Comparison of ENCODE assay signal across 1 cellular context in the genomic region with DNA sequence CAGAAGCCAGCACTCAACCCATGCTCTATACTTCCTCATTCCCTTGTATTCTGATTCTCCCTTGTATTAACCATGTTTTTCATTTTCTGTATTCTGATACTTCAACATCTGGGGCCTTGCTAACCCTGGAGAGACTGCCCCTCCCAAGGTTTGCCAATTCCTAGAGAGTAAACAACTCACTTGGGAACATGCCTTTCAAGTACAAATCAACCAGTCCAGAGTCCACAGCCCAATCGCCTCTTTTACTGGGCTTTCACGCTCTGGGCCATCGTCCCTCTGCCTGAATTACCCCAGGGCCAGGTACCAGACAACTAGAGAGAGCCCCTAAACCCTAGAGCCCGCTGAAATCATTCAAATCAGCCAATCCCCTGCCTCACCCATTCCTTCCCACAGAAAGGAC.
TF ChIP-seq lines count a peak whose summit lies in the region.

No MANE protein-coding gene starts in this region.

TF ChIP-seq in HepG2, 621 proteins besides CTCF, POLR2A, EP300 and RAD21 (continued from another document and continues in another):
- TF ChIP-seq PRPF4 (IDR thresholded peaks at IDR 0.05; ENCODE audit: low read depth, low read length, poor library complexity, severe bottlenecking) (no peak), YEATS2 (CRISPR knock-in tag; IDR thresholded peaks at IDR 0.05; ENCODE audit: borderline replicate concordance) (no peak), ZNF773 (CRISPR knock-in tag; IDR thresholded peaks at IDR 0.05; ENCODE audit: borderline replicate concordance) (no peak), NFE2L1 (CRISPR knock-in tag; IDR thresholded peaks at IDR 0.05; ENCODE audit: borderline replicate concordance) (no peak), POLR2AphosphoS5 (IDR thresholded peaks at IDR 0.05; ENCODE audit: low read depth, low read length) (no peak), ZNF24 (IDR thresholded peaks at IDR 0.05) (no peak), ZIK1 (CRISPR knock-in tag; IDR thresholded peaks at IDR 0.05; ENCODE audit: borderline replicate concordance, low read depth) (no peak), ZFP37 (CRISPR knock-in tag; IDR thresholded peaks at IDR 0.05; ENCODE audit: borderline replicate concordance) (no peak), U2AF1 (optimal IDR thresholded peaks at IDR 0.05; ENCODE audit: low read depth, low read length) (no peak), MLLT10 (CRISPR knock-in tag; IDR thresholded peaks at IDR 0.05) (no peak), HIVEP1 (CRISPR knock-in tag; IDR thresholded peaks at IDR 0.05) (no peak), ZNF614 (CRISPR knock-in tag; IDR thresholded peaks at IDR 0.05; ENCODE audit: borderline replicate concordance) (no peak), ZBTB7A (CRISPR knock-in tag; IDR thresholded peaks at IDR 0.05) (no peak), MLX (CRISPR knock-in tag; IDR thresholded peaks at IDR 0.05) (peak; percentile 67; the same call in 1 of the 2 replicates), TEF (CRISPR knock-in tag; IDR thresholded peaks at IDR 0.05) (no peak), RBAK (CRISPR knock-in tag; IDR thresholded peaks at IDR 0.05) (no peak), ZNF180 (CRISPR knock-in tag; IDR thresholded peaks at IDR 0.05; ENCODE audit: borderline replicate concordance, low read depth) (no peak), HNF1B (CRISPR knock-in tag; IDR thresholded peaks at IDR 0.05) (peak; percentile 45; the same call in 1 of the 2 replicates), PHF21A (CRISPR knock-in tag; IDR thresholded peaks at IDR 0.05) (peak; percentile 88), TSC22D2 (CRISPR knock-in tag; IDR thresholded peaks at IDR 0.05; ENCODE audit: borderline replicate concordance) (no peak), SATB2 (CRISPR knock-in tag; IDR thresholded peaks at IDR 0.05) (no peak), ZNF737 (CRISPR knock-in tag; IDR thresholded peaks at IDR 0.05; ENCODE audit: borderline replicate concordance) (no peak), ZNF460 (CRISPR knock-in tag; IDR thresholded peaks at IDR 0.05; ENCODE audit: borderline replicate concordance) (no peak), ZNF367 (CRISPR knock-in tag; IDR thresholded peaks at IDR 0.05; ENCODE audit: borderline replicate concordance) (no peak), ARID2 (CRISPR knock-in tag; IDR thresholded peaks at IDR 0.05; ENCODE audit: borderline replicate concordance) (no peak), ZBTB38 (CRISPR knock-in tag; IDR thresholded peaks at IDR 0.05) (no peak), ZNF225 (CRISPR knock-in tag; IDR thresholded peaks at IDR 0.05) (no peak), EHMT2 (IDR thresholded peaks at IDR 0.05; ENCODE audit: borderline replicate concordance, low read depth, low read length) (peak; percentile 86; the same call in 1 of the 2 replicates), ZNF136 (CRISPR knock-in tag; IDR thresholded peaks at IDR 0.05; ENCODE audit: low read depth) (0 out of 2 replicates have a peak, but pooled peaks have one; percentile 54), ZGPAT (CRISPR knock-in tag; IDR thresholded peaks at IDR 0.05) (0 out of 2 replicates have a peak, but pooled peaks have one; percentile 39), RARG (CRISPR knock-in tag; IDR thresholded peaks at IDR 0.05; ENCODE audit: low read depth) (no peak), CC2D1A (CRISPR knock-in tag; IDR thresholded peaks at IDR 0.05) (no peak), SALL1 (CRISPR knock-in tag; IDR thresholded peaks at IDR 0.05) (peak; percentile 92), HOMEZ (CRISPR knock-in tag; IDR thresholded peaks at IDR 0.05; ENCODE audit: low read depth) (peak; percentile 94; the same call in 1 of the 2 replicates), SIN3A (IDR thresholded peaks at IDR 0.05; ENCODE audit: borderline replicate concordance, low read depth, low read length) (no peak), ZNF124 (CRISPR knock-in tag; IDR thresholded peaks at IDR 0.05) (no peak), RXRA (CRISPR knock-in tag; IDR thresholded peaks at IDR 0.05) (peak; percentile 19; the same call in 1 of the 2 replicates), TGIF2 (CRISPR knock-in tag; IDR thresholded peaks at IDR 0.05) (no peak), CBFB (CRISPR knock-in tag; IDR thresholded peaks at IDR 0.05) (no peak), PAX8 (CRISPR knock-in tag; IDR thresholded peaks at IDR 0.05; ENCODE audit: borderline replicate concordance) (no peak)
- TF ChIP-seq, protein P1, sequence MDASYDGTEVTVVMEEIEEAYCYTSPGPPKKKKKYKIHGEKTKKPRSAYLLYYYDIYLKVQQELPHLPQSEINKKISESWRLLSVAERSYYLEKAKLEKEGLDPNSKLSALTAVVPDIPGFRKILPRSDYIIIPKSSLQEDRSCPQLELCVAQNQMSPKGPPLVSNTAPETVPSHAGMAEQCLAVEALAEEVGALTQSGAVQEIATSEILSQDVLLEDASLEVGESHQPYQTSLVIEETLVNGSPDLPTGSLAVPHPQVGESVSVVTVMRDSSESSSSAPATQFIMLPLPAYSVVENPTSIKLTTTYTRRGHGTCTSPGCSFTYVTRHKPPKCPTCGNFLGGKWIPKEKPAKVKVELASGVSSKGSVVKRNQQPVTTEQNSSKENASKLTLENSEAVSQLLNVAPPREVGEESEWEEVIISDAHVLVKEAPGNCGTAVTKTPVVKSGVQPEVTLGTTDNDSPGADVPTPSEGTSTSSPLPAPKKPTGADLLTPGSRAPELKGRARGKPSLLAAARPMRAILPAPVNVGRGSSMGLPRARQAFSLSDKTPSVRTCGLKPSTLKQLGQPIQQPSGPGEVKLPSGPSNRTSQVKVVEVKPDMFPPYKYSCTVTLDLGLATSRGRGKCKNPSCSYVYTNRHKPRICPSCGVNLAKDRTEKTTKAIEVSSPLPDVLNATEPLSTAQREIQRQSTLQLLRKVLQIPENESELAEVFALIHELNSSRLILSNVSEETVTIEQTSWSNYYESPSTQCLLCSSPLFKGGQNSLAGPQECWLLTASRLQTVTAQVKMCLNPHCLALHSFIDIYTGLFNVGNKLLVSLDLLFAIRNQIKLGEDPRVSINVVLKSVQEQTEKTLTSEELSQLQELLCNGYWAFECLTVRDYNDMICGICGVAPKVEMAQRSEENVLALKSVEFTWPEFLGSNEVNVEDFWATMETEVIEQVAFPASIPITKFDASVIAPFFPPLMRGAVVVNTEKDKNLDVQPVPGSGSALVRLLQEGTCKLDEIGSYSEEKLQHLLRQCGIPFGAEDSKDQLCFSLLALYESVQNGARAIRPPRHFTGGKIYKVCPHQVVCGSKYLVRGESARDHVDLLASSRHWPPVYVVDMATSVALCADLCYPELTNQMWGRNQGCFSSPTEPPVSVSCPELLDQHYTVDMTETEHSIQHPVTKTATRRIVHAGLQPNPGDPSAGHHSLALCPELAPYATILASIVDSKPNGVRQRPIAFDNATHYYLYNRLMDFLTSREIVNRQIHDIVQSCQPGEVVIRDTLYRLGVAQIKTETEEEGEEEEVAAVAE (CRISPR knock-in tag; IDR thresholded peaks at IDR 0.05; ENCODE audit: borderline replicate concordance), result no peak
- TF ChIP-seq, protein P2, sequence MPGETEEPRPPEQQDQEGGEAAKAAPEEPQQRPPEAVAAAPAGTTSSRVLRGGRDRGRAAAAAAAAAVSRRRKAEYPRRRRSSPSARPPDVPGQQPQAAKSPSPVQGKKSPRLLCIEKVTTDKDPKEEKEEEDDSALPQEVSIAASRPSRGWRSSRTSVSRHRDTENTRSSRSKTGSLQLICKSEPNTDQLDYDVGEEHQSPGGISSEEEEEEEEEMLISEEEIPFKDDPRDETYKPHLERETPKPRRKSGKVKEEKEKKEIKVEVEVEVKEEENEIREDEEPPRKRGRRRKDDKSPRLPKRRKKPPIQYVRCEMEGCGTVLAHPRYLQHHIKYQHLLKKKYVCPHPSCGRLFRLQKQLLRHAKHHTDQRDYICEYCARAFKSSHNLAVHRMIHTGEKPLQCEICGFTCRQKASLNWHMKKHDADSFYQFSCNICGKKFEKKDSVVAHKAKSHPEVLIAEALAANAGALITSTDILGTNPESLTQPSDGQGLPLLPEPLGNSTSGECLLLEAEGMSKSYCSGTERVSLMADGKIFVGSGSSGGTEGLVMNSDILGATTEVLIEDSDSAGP (CRISPR knock-in tag; IDR thresholded peaks at IDR 0.05; ENCODE audit: borderline replicate concordance), result no peak
- TF ChIP-seq, protein P3, sequence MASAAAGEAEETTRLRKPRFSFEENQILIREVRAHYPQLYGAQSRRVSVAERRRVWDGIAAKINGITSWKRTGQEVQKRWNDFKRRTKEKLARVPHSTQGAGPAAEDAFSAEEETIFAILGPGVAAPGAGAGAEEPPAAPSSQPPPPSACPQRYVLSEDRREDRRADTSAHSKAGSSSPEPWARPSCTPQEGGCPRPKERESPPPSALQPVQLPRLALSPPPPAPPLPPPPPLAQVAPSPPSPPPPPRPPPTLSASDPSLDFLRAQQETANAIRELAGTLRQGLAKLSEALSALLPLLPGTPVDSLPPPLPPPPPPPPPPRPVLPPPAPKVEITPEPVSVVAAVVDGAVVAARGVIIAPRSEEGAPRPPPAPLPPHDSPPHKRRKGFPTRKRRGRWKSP (CRISPR knock-in tag; IDR thresholded peaks at IDR 0.05), result peak; percentile 55; the same call in 1 of the 2 replicates
- TF ChIP-seq, protein P4, sequence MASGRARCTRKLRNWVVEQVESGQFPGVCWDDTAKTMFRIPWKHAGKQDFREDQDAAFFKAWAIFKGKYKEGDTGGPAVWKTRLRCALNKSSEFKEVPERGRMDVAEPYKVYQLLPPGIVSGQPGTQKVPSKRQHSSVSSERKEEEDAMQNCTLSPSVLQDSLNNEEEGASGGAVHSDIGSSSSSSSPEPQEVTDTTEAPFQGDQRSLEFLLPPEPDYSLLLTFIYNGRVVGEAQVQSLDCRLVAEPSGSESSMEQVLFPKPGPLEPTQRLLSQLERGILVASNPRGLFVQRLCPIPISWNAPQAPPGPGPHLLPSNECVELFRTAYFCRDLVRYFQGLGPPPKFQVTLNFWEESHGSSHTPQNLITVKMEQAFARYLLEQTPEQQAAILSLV (CRISPR knock-in tag; IDR thresholded peaks at IDR 0.05; ENCODE audit: borderline replicate concordance), result no peak
- TF ChIP-seq, protein P5, sequence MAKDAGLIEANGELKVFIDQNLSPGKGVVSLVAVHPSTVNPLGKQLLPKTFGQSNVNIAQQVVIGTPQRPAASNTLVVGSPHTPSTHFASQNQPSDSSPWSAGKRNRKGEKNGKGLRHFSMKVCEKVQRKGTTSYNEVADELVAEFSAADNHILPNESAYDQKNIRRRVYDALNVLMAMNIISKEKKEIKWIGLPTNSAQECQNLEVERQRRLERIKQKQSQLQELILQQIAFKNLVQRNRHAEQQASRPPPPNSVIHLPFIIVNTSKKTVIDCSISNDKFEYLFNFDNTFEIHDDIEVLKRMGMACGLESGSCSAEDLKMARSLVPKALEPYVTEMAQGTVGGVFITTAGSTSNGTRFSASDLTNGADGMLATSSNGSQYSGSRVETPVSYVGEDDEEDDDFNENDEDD (CRISPR knock-in tag; IDR thresholded peaks at IDR 0.05; ENCODE audit: borderline replicate concordance), result no peak
- TF ChIP-seq, protein P6, sequence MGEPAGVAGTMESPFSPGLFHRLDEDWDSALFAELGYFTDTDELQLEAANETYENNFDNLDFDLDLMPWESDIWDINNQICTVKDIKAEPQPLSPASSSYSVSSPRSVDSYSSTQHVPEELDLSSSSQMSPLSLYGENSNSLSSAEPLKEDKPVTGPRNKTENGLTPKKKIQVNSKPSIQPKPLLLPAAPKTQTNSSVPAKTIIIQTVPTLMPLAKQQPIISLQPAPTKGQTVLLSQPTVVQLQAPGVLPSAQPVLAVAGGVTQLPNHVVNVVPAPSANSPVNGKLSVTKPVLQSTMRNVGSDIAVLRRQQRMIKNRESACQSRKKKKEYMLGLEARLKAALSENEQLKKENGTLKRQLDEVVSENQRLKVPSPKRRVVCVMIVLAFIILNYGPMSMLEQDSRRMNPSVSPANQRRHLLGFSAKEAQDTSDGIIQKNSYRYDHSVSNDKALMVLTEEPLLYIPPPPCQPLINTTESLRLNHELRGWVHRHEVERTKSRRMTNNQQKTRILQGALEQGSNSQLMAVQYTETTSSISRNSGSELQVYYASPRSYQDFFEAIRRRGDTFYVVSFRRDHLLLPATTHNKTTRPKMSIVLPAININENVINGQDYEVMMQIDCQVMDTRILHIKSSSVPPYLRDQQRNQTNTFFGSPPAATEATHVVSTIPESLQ (CRISPR knock-in tag; conservative IDR thresholded peaks at IDR 0.05), result no peak
